ENCODE assay signal across 9 cellular contexts in genomic region chr21:34812510-34813265, GRCh38.
DNase-seq lines count a peak whose midpoint lies in the region; ATAC-seq, FAIRE-seq and TF ChIP-seq lines count a peak whose summit lies in the region.
"Had no signal": no experiment of that assay in that cellular context is flagged by ENCODE, and none has a peak within 500 bp of the region (broad histone marks: within the 10 kb centered on the region; RNA-seq: fewer than 3 reads in every experiment).

No MANE protein-coding gene starts in this region.

- H3K36me3 ChIP-seq in SJSA1: peaks cover 81% of the 10 kb centered on the region

- H3K4me2 ChIP-seq in A549: peak overlapping the region; percentile 73

- POLR2A ChIA-PET in A549 (lab: Yijun Ruan, JAX): interaction anchor here (0.6 to 2.4 kb wide), 7 partner anchors 24 to 1380 kb away, joined by 3 to 15 read pairs (median 5); no protein-coding TSS in a partner anchor

- CTCF ChIA-PET in A549 (lab: Yijun Ruan, JAX): interaction anchor here (0.7 to 3.2 kb wide), 7 partner anchors 10 to 67 kb away, joined by 3 to 21 read pairs (median 3); no protein-coding TSS in a partner anchor

- peak; percentile 57 to 62; a peak in 5 of 6 replicates for ATAC-seq in A549

- H3K4me3 ChIP-seq in A549: no peak overlapping the region; the same call in 2 of the 3 replicates
- H3K4me3 ChIP-seq in SJSA1: no peak overlapping the region
- H3K4me3 ChIP-seq in fibroblast of villous mesenchyme (ENCODE audit: low read depth, low read length): no peak overlapping the region

- FAIRE-seq in A549 (lab: Jason Lieb, UNC): no peak

- H3K4me1 ChIP-seq in A549 (peaks cover 78% of the 10 kb centered on the region), SJSA1 (replicated peaks) (peaks cover 86% of the 10 kb centered on the region)

- TF ChIP-seq EP300 in A549 (IDR thresholded peaks at IDR 0.05): peak in 1 of 2 experiments; percentile 79; a peak in 3 of 5 replicates

- H3K27me3 ChIP-seq in SJSA1 (replicated peaks): no peaks in the 10 kb centered on the region

- H3K9me3 ChIP-seq in A549 (no peaks in the 10 kb centered on the region), SJSA1 (replicated peaks) (no peaks in the 10 kb centered on the region)

- peak overlapping the region; percentile 95 to 97 for H3K27ac ChIP-seq in A549
- H3K27ac ChIP-seq in SJSA1: peak overlapping the region; percentile 67

- 45% methylated on average over 6 of the region's 6 CpGs for WGBS in A549 (ENCODE audit: missing lambda C conversion rate)

- TF ChIP-seq POLR2A in A549 (IDR thresholded peaks at IDR 0.05; ENCODE audit: low read length): no peak

- in situ Hi-C loops in GM13976 (cut with MboI; ENCODE audit: low sequenced_read_pairs, unreplicated experiment): no loop called here

- TF ChIP-seq CTCF in A549 (IDR thresholded peaks at IDR 0.05): no peak
- no peak for TF ChIP-seq CTCF in fibroblast of villous mesenchyme (IDR thresholded peaks at IDR 0.05; ENCODE audit: insufficient read depth, low read depth, low read length)
- TF ChIP-seq CTCF in GM20000 (IDR thresholded peaks at IDR 0.05; ENCODE audit: extremely low read depth, missing control alignments): no peak
- no peak for TF ChIP-seq CTCF in GM13976 (IDR thresholded peaks at IDR 0.05; ENCODE audit: borderline replicate concordance, control extremely low read depth, extremely low read depth, insufficient read depth, missing control alignments)

- DNase-seq in A549 (ENCODE audit: low read depth in 1 of 2, low spot score in 1 of 2): peak in 1 of 2 experiments; percentile 74
- DNase-seq in H4 (ENCODE audit: low spot score): peak; percentile 63
- peak; percentile 64 to 88 for DNase-seq in SJSA1 (ENCODE audit: low read depth in 1 of 2, low spot score in 2 of 2)
- DNase-seq in fibroblast of villous mesenchyme (ENCODE audit: low read depth): peak; percentile 94
- no peak for DNase-seq in GM20000 (ENCODE audit: low spot score)
- no peak for DNase-seq in hippocampal formation (lab: John Stamatoyannopoulos, UW)
- DNase-seq in HK-2 (ENCODE audit: unreplicated experiment): no peak
- no peak for DNase-seq in GM13976 (ENCODE audit: low spot score)
- DNase-seq: MV-4-11 had no signal

- TF ChIP-seq RAD21 in A549 (conservative IDR thresholded peaks at IDR 0.05 in 1 of 2, IDR thresholded peaks at IDR 0.05 in 1 of 2): no peak; a peak in 1 of 5 replicates

TF ChIP-seq in A549, 52 proteins besides CTCF, POLR2A, EP300 and RAD21:
- TF ChIP-seq HDAC2 (IDR thresholded peaks at IDR 0.05): no peak
- no peak for TF ChIP-seq EHMT2 (IDR thresholded peaks at IDR 0.05; ENCODE audit: low read depth)
- no peak for TF ChIP-seq FOXS1 (CRISPR knock-in tag; IDR thresholded peaks at IDR 0.05)
- TF ChIP-seq JUN (IDR thresholded peaks at IDR 0.05): peak in 1 of 2 experiments; percentile 63; a peak in 3 of 5 replicates
- peak; percentile 30; the same call in 1 of the 3 replicates for TF ChIP-seq BCL3 (IDR thresholded peaks at IDR 0.05)
- TF ChIP-seq FOSL2 (IDR thresholded peaks at IDR 0.05): peak; percentile 65
- TF ChIP-seq FOSL2 (CRISPR knock-in tag; IDR thresholded peaks at IDR 0.05): no peak; the same call in 1 of the 2 replicates
- peak; percentile 48; the same call in 1 of the 2 replicates for TF ChIP-seq GATA3 (IDR thresholded peaks at IDR 0.05; ENCODE audit: borderline replicate concordance)
- TF ChIP-seq CHD2 (IDR thresholded peaks at IDR 0.05; ENCODE audit: low read length, partially characterized antibody): no peak
- TF ChIP-seq JUNB (IDR thresholded peaks at IDR 0.05): peak; percentile 77
- no peak for TF ChIP-seq FOSB (CRISPR knock-in tag; IDR thresholded peaks at IDR 0.05)

Comparison
In these comparisons a context has a peak if more than half of its experiments do, and no peak if none do; other contexts are left out.
1. DNase-seq: peak in H4 (single experiment), SJSA1 (2 of 2) and fibroblast of villous mesenchyme (single experiment); none in GM20000 (single experiment), hippocampal formation (0 of 2), HK-2 (single experiment) and GM13976 (single experiment).